In genomic region chr11:111370270-111370901, GRCh38 we compare ENCODE assay signal across 18 cellular contexts. TPM values are rescaled to one million over a fixed set of nuclear protein-coding genes. Genes with fewer than 3 reads are reported as not detected.
DNase-seq lines count a peak whose midpoint lies in the region; ATAC-seq and TF ChIP-seq lines count a peak whose summit lies in the region.
"Had no signal": no experiment of that assay in that cellular context is flagged by ENCODE, and none has a peak within 500 bp of the region (broad histone marks: within the 10 kb centered on the region; RNA-seq: fewer than 3 reads in every experiment).

No MANE protein-coding gene starts in this region.

- no peaks in the 10 kb centered on the region for H3K9me3 Mint-ChIP-seq in activated naive CD4-positive, alpha-beta T cell treated with anti-CD3 and anti-CD28 coated beads, Interleukin-2, amount 10 ng/mL, durations not matched to agents 7 days and 5 days
- no peaks in the 10 kb centered on the region for H3K9me3 Mint-ChIP-seq in activated B cell treated with CpG ODN at 0.5 μM for 24 hours
- H3K9me3 Mint-ChIP-seq: GM23338 had no signal

- no peaks in the 10 kb centered on the region for H3K36me3 Mint-ChIP-seq in activated naive CD4-positive, alpha-beta T cell treated with anti-CD3 and anti-CD28 coated beads, Interleukin-2, amount 10 ng/mL, durations not matched to agents 7 days and 5 days
- H3K36me3 Mint-ChIP-seq in activated B cell treated with CpG ODN at 0.5 μM for 24 hours (ENCODE audit: low read depth), result peaks cover 75% of the 10 kb centered on the region
- H3K36me3 Mint-ChIP-seq: CD4-positive, CD25-positive, alpha-beta regulatory T cell had no signal

- H3K4me3 Mint-ChIP-seq in activated naive CD4-positive, alpha-beta T cell treated with anti-CD3 and anti-CD28 coated beads, Interleukin-2, amount 10 ng/mL, durations not matched to agents 7 days and 5 days, result no peak overlapping the region
- no peak overlapping the region for H3K4me3 Mint-ChIP-seq in activated B cell treated with CpG ODN at 0.5 μM for 24 hours
- H3K4me3 Mint-ChIP-seq: CD4-positive, CD25-positive, alpha-beta regulatory T cell; GM23338 had no signal

- CTCF ChIA-PET in activated naive CD4-positive, alpha-beta T cell treated with anti-CD3 and anti-CD28 coated beads, Interleukin-2, amount 10 ng/mL, durations not matched to agents 7 days and 5 days (lab: Charles Lee), result interaction anchor here (1.4 kb wide), 1 partner anchor 59 kb away, joined by 7 read pairs; no protein-coding TSS in a partner anchor
- CTCF ChIA-PET in activated B cell treated with CpG ODN at 0.5 μM for 24 hours (lab: Charles Lee), result interaction anchor here (1.0 to 1.5 kb wide), 5 partner anchors 9 to 53 kb away, joined by 3 to 4 read pairs (median 4); partner anchors contain the start of gene POU2AF1
- CTCF ChIA-PET in GM10248 (lab: Yijun Ruan, JAX), result interaction anchor here (0.9 to 32.6 kb wide), 5 partner anchors 9 to 49 kb away, joined by 3 to 636 read pairs (median 4); partner anchors contain the start of gene POU2AF1

- POLR2A ChIA-PET in activated B cell treated with CpG ODN at 0.5 μM for 24 hours (lab: Charles Lee) (interaction anchor here (1.9 to 14.9 kb wide), 3 partner anchors 8 to 48 kb away, joined by 7 to 581 read pairs (median 100); partner anchors contain the start of gene POU2AF1), GM10248 (lab: Yijun Ruan, JAX) (interaction anchor here (1.4 to 3.7 kb wide), 2 partner anchors 44 to 46 kb away, joined by 4 to 27 read pairs; no protein-coding TSS in a partner anchor)

- intact Hi-C loops in activated B cell treated with CpG ODN at 0.5 μM for 24 hours (cut with micrococcal nuclease), result no loop called here

- TF ChIP-seq CTCF in activated B cell treated with CpG ODN at 0.5 μM for 24 hours (IDR thresholded peaks at IDR 0.05) (no peak), GM10248 (IDR thresholded peaks at IDR 0.05; ENCODE audit: control extremely low read depth, extremely low read depth, low read depth, missing control alignments) (no peak)

- H3K27me3 Mint-ChIP-seq in activated naive CD4-positive, alpha-beta T cell treated with anti-CD3 and anti-CD28 coated beads, Interleukin-2, amount 10 ng/mL, durations not matched to agents 7 days and 5 days, result no peaks in the 10 kb centered on the region
- H3K27me3 Mint-ChIP-seq in activated B cell treated with CpG ODN at 0.5 μM for 24 hours, result no peaks in the 10 kb centered on the region

- peak overlapping the region; percentile 50 for H3K27ac Mint-ChIP-seq in activated naive CD4-positive, alpha-beta T cell treated with anti-CD3 and anti-CD28 coated beads, Interleukin-2, amount 10 ng/mL, durations not matched to agents 7 days and 5 days
- peak overlapping the region; percentile 98 for H3K27ac Mint-ChIP-seq in activated B cell treated with CpG ODN at 0.5 μM for 24 hours
- H3K27ac Mint-ChIP-seq: CD4-positive, CD25-positive, alpha-beta regulatory T cell; GM23338 had no signal

- TF ChIP-seq POLR2A in GM19193 (IDR thresholded peaks at IDR 0.05; ENCODE audit: extremely low read depth, insufficient read depth, insufficient read length), result peak; percentile 57

- peaks cover 6% of the 10 kb centered on the region for H3K4me1 Mint-ChIP-seq in activated naive CD4-positive, alpha-beta T cell treated with anti-CD3 and anti-CD28 coated beads, Interleukin-2, amount 10 ng/mL, durations not matched to agents 7 days and 5 days
- H3K4me1 Mint-ChIP-seq in activated B cell treated with CpG ODN at 0.5 μM for 24 hours, result peaks cover 18% of the 10 kb centered on the region
- H3K4me1 Mint-ChIP-seq: GM23338 had no signal

- DNase-seq in activated naive CD4-positive, alpha-beta T cell treated with anti-CD3 and anti-CD28 coated beads, Interleukin-2, amount 10 ng/mL, durations not matched to agents 7 days and 5 days, result no peak
- no peak for DNase-seq in activated naive CD4-positive, alpha-beta T cell treated with anti-CD3 and anti-CD28 coated beads, Interleukin-2, amount 50 U/mL, for 16 hours
- DNase-seq in activated B cell treated with CpG ODN at 0.5 μM for 24 hours, result no peak
- DNase-seq in NCI-H187 treated with DMSO at 0.1 percent for 48 hours (lab: John Stamatoyannopoulos, UW), result no peak
- no peak for DNase-seq in GM10248 (ENCODE audit: extremely low spot score)
- no peak for DNase-seq in HuH-7 (ENCODE audit: low spot score)
- DNase-seq: DND-41, GF-D8, NCI-H1092, NCI-H1694 treated with DMSO at 0.1 percent for 48 hours, NCI-H69 had no signal

- no peak for ATAC-seq in activated B cell treated with CpG ODN at 0.5 μM for 24 hours (ENCODE audit: low read depth)
- ATAC-seq: A549, GM23338, Panc1, Right ventricle myocardium inferior had no signal

RNA-seq across cellular contexts. Expression of gene POU2AF1, which starts 8.7 kb away (rescaled TPM):
- 141 and 155 TPM in 2 replicates for total RNA-seq in activated B cell treated with CpG ODN at 0.5 μM for 24 hours
- total RNA-seq: GM23338, HT1080 had no signal
